30 cellular contexts compared by ENCODE assay signal in genomic region chr11:133844217-133844616, GRCh38. TPM values are rescaled to one million over a fixed set of nuclear protein-coding genes. Genes with fewer than 3 reads are reported as not detected.
"Had no signal": no experiment of that assay in that cellular context is flagged by ENCODE, and none has a peak within 500 bp of the region (broad histone marks: within the 10 kb centered on the region; RNA-seq: fewer than 3 reads in every experiment).

No MANE protein-coding gene starts in this region.

- H3K4me3 ChIP-seq: psoas muscle, sigmoid colon, stomach, suprapubic skin, tibial nerve had no signal

- H2AFZ ChIP-seq: parathyroid adenoma had no signal

- H3K4me1 Mint-ChIP-seq: activated B cell treated with CpG ODN at 0.5 μM for 24 hours; activated CD8-positive, alpha-beta memory T cell treated with anti-CD3 and anti-CD28 coated beads, Interleukin-2, amount 10 ng/mL, durations not matched to agents 7 days and 5 days; activated naive CD4-positive, alpha-beta T cell treated with anti-CD3 and anti-CD28 coated beads, Interleukin-2, amount 50 U/mL, for 24 hours; naive B cell; nephron progenitor cell; stimulated activated effector memory CD8-positive, alpha-beta T cell treated with anti-CD3 and anti-CD28 coated beads, Interleukin-12 subunit alpha, Interleukin-12 subunit beta, amount 100 ng/mL, for 72 hours had no signal

- FAIRE-seq: endothelial cell of umbilical vein, kidney, small intestine had no signal

- H3K27ac ChIP-seq: parathyroid adenoma, psoas muscle, sigmoid colon, stomach, suprapubic skin, tibial nerve had no signal

- H3K9me3 Mint-ChIP-seq: activated naive CD4-positive, alpha-beta T cell treated with anti-CD3 and anti-CD28 coated beads, Interleukin-2, amount 50 U/mL, for 24 hours; activated T-helper 2 cell treated with anti-CD3 and anti-CD28 coated beads, Interferon-gamma antibody, Interleukin-2, Interleukin-4, amounts not matched to agents 10 μg/mL and 5 μg/mL and 100 μg/mL, durations not matched to agents 14 hours and 24 hours and 36 hours had no signal

- H3K36me3 Mint-ChIP-seq: activated CD8-positive, alpha-beta memory T cell treated with anti-CD3 and anti-CD28 coated beads, Interleukin-2, amount 10 ng/mL, durations not matched to agents 7 days and 5 days; activated naive CD4-positive, alpha-beta T cell treated with anti-CD3 and anti-CD28 coated beads, Interleukin-2, amount 50 U/mL, for 24 hours; mesothelial cell of epicardium; stimulated activated effector memory CD8-positive, alpha-beta T cell treated with anti-CD3 and anti-CD28 coated beads, Interleukin-12 subunit alpha, Interleukin-12 subunit beta, amount 100 ng/mL, for 72 hours had no signal

- DNase-seq: activated B cell treated with CpG ODN at 0.5 μM for 24 hours; activated CD4-positive, alpha-beta T cell treated with anti-CD3 and anti-CD28 coated beads, Interleukin-2, amount 50 U/mL, for 1 hour; activated CD8-positive, alpha-beta memory T cell treated with anti-CD3 and anti-CD28 coated beads, Interleukin-2, amount 10 ng/mL, durations not matched to agents 7 days and 5 days; activated CD8-positive, alpha-beta T cell treated with anti-CD3 and anti-CD28 coated beads, Interleukin-2, amount 10 ng/mL, durations not matched to agents 7 days and 5 days; activated naive CD8-positive, alpha-beta T cell treated with anti-CD3 and anti-CD28 coated beads, Interleukin-2, amount 50 U/mL, for 24 hours; activated T-cell treated with anti-CD3 and anti-CD28 coated beads, Interleukin-2, amount 50 U/mL, for 48 hours; amygdala; caudate nucleus; cortex of kidney; foreskin fibroblast; hippocampal formation; left colon; naive B cell; nephron progenitor cell; psoas muscle; sigmoid colon; small intestine; stimulated activated CD4-positive, alpha-beta T cell treated with anti-CD3 and anti-CD28 coated beads, Interleukin-4, amount 100 ng/mL, for 24 hours; stomach had no signal

- H3K4me3 Mint-ChIP-seq: activated B cell treated with CpG ODN at 0.5 μM for 24 hours; activated CD8-positive, alpha-beta memory T cell treated with anti-CD3 and anti-CD28 coated beads, Interleukin-2, amount 10 ng/mL, durations not matched to agents 7 days and 5 days; activated CD8-positive, alpha-beta T cell treated with anti-CD3 and anti-CD28 coated beads, Interleukin-2, amount 10 ng/mL, durations not matched to agents 7 days and 5 days; activated naive CD4-positive, alpha-beta T cell treated with anti-CD3 and anti-CD28 coated beads, Interleukin-2, amount 50 U/mL, for 24 hours; activated naive CD8-positive, alpha-beta T cell treated with anti-CD3 and anti-CD28 coated beads, Interleukin-2, amount 50 U/mL, for 24 hours; mesothelial cell of epicardium; naive B cell; nephron progenitor cell; stimulated activated effector memory CD8-positive, alpha-beta T cell treated with anti-CD3 and anti-CD28 coated beads, Interleukin-12 subunit alpha, Interleukin-12 subunit beta, amount 100 ng/mL, for 72 hours had no signal

- ATAC-seq: activated CD8-positive, alpha-beta memory T cell treated with anti-CD3 and anti-CD28 coated beads, Interleukin-2, amount 10 ng/mL, durations not matched to agents 7 days and 5 days; activated CD8-positive, alpha-beta T cell treated with anti-CD3 and anti-CD28 coated beads, Interleukin-2, amount 10 ng/mL, durations not matched to agents 7 days and 5 days; esophagus mucosa; left colon; psoas muscle; stimulated activated effector memory CD8-positive, alpha-beta T cell treated with anti-CD3 and anti-CD28 coated beads, Interleukin-12 subunit alpha, Interleukin-12 subunit beta, amount 100 ng/mL, for 72 hours had no signal

- H3K27ac Mint-ChIP-seq: activated B cell treated with CpG ODN at 0.5 μM for 24 hours; activated CD8-positive, alpha-beta memory T cell treated with anti-CD3 and anti-CD28 coated beads, Interleukin-2, amount 10 ng/mL, durations not matched to agents 7 days and 5 days; activated CD8-positive, alpha-beta T cell treated with anti-CD3 and anti-CD28 coated beads, Interleukin-2, amount 10 ng/mL, durations not matched to agents 7 days and 5 days; activated naive CD4-positive, alpha-beta T cell treated with anti-CD3 and anti-CD28 coated beads, Interleukin-2, amount 50 U/mL, for 24 hours; activated naive CD8-positive, alpha-beta T cell treated with anti-CD3 and anti-CD28 coated beads, Interleukin-2, amount 50 U/mL, for 24 hours; activated T-helper 2 cell treated with anti-CD3 and anti-CD28 coated beads, Interferon-gamma antibody, Interleukin-2, Interleukin-4, amounts not matched to agents 10 μg/mL and 5 μg/mL and 100 μg/mL, durations not matched to agents 14 hours and 24 hours and 36 hours; mesothelial cell of epicardium; nephron progenitor cell; stimulated activated effector memory CD8-positive, alpha-beta T cell treated with anti-CD3 and anti-CD28 coated beads, Interleukin-12 subunit alpha, Interleukin-12 subunit beta, amount 100 ng/mL, for 72 hours had no signal

- H3K4me1 ChIP-seq: parathyroid adenoma, psoas muscle, sigmoid colon, stomach, suprapubic skin, tibial nerve had no signal

- H3K36me3 ChIP-seq: sigmoid colon, stomach, suprapubic skin, tibial nerve had no signal

- H3K9ac ChIP-seq: parathyroid adenoma had no signal

- H3K27me3 ChIP-seq: sigmoid colon, tibial nerve had no signal

- H3K9me3 ChIP-seq: stomach, suprapubic skin had no signal

- H3K27me3 Mint-ChIP-seq: activated B cell treated with CpG ODN at 0.5 μM for 24 hours, naive B cell had no signal

RNA-seq across cellular contexts. Expression of gene SPATA19, which starts 1.1 kb away (rescaled TPM):
- polyA plus RNA-seq: endothelial cell of umbilical vein, liver, psoas muscle, sigmoid colon, small intestine had no signal
